ENCODE assay signal across 17 cellular contexts in genomic region chrX:27399146-27399456, GRCh38.
DNase-seq lines count a peak whose midpoint lies in the region; ATAC-seq, FAIRE-seq and TF ChIP-seq lines count a peak whose summit lies in the region.
"Had no signal": no experiment of that assay in that cellular context is flagged by ENCODE, and none has a peak within 500 bp of the region (broad histone marks: within the 10 kb centered on the region; RNA-seq: fewer than 3 reads in every experiment).

No MANE protein-coding gene starts in this region.

- ATAC-seq in HepG2 (no peak), right lobe of liver (no peak), gastrocnemius medialis (no peak), body of pancreas (no peak)
- no peak for ATAC-seq in activated T-cell treated with anti-CD3 and anti-CD28 coated beads, Interleukin-2, amount 50 U/mL, for 72 hours (replicated peaks in 1 of 2)

- H3K4me2 ChIP-seq in HepG2 (ENCODE audit: low read depth, low read length) = peak overlapping the region; percentile 32; the same call in 1 of the 2 replicates
- H3K4me2 ChIP-seq in OCI-LY7 (ENCODE audit: low read length) = no peak overlapping the region

- H3K4me3 ChIP-seq in HepG2 (replicated peaks in 1 of 3; ENCODE audit: insufficient read depth in 1 of 3, low read depth in 2 of 3, low read length in 3 of 3) (no peak overlapping the region; a peak in 1 of 6 replicates), right lobe of liver (no peak overlapping the region), OCI-LY7 (ENCODE audit: low read depth, low read length, poor library complexity, severe bottlenecking) (no peak overlapping the region), gastrocnemius medialis (no peak overlapping the region), body of pancreas (no peak overlapping the region)
- H3K4me3 ChIP-seq: GM12878, GM23248 had no signal

- H3K4me1 Mint-ChIP-seq in activated T-cell treated with anti-CD3 and anti-CD28 coated beads, Interleukin-2, amount 50 U/mL, for 72 hours (ENCODE audit: low read depth) = no peaks in the 10 kb centered on the region
- H3K4me1 Mint-ChIP-seq: CD4-positive, CD25-positive, alpha-beta regulatory T cell; H9 had no signal

- H3K27me3 Mint-ChIP-seq in activated T-cell treated with anti-CD3 and anti-CD28 coated beads, Interleukin-2, amount 50 U/mL, for 72 hours (ENCODE audit: low read depth) = no peaks in the 10 kb centered on the region
- H3K27me3 Mint-ChIP-seq: CD4-positive, CD25-positive, alpha-beta regulatory T cell had no signal

- no peak overlapping the region for H3K4me3 Mint-ChIP-seq in activated T-cell treated with anti-CD3 and anti-CD28 coated beads, Interleukin-2, amount 50 U/mL, for 72 hours
- H3K4me3 Mint-ChIP-seq: CD4-positive, CD25-positive, alpha-beta regulatory T cell; H9 had no signal

- no peak overlapping the region for H3K9ac ChIP-seq in HepG2 (ENCODE audit: insufficient read depth, low read depth, low read length)
- H3K9ac ChIP-seq: GM23248, SK-N-SH had no signal

- no peak for TF ChIP-seq CTCF in HepG2 (CRISPR knock-in tag; IDR thresholded peaks at IDR 0.05)
- no peak for TF ChIP-seq CTCF in right lobe of liver (IDR thresholded peaks at IDR 0.05)
- TF ChIP-seq CTCF in OCI-LY7 (conservative IDR thresholded peaks at IDR 0.05; ENCODE audit: low read length) = 0 out of 2 replicates have a peak, but pooled peaks have one; percentile 11
- no peak for TF ChIP-seq CTCF in gastrocnemius medialis (IDR thresholded peaks at IDR 0.05 in 4 of 5, conservative IDR thresholded peaks at IDR 0.05 in 1 of 5)
- no peak for TF ChIP-seq CTCF in body of pancreas (IDR thresholded peaks at IDR 0.05)

- H3K27ac Mint-ChIP-seq in activated T-cell treated with anti-CD3 and anti-CD28 coated beads, Interleukin-2, amount 50 U/mL, for 72 hours = no peak overlapping the region
- H3K27ac Mint-ChIP-seq: CD4-positive, CD25-positive, alpha-beta regulatory T cell; H9 had no signal

- no peaks in the 10 kb centered on the region for H3K9me2 ChIP-seq in OCI-LY7 (ENCODE audit: insufficient read depth, low read length)

- POLR2A ChIA-PET in HepG2 (lab: Yijun Ruan, JAX) = no interaction called here
- POLR2A ChIA-PET in OCI-LY7 (lab: Charles Lee) = no interaction called here

- TF ChIP-seq POLR2A in HepG2 (IDR thresholded peaks at IDR 0.05; ENCODE audit: insufficient read depth in 1 of 2, low read depth in 2 of 2, low read length in 2 of 2) (no peak), right lobe of liver (IDR thresholded peaks at IDR 0.05) (no peak), gastrocnemius medialis (IDR thresholded peaks at IDR 0.05) (no peak), body of pancreas (IDR thresholded peaks at IDR 0.05) (no peak)

- H3K79me2 ChIP-seq in HepG2 (ENCODE audit: insufficient read depth, low read length) (no peaks in the 10 kb centered on the region), OCI-LY7 (ENCODE audit: insufficient read depth, low read depth, low read length) (no peaks in the 10 kb centered on the region)

- H3K27ac ChIP-seq in HepG2 (ENCODE audit: extremely low read length, insufficient read depth, low read length) (no peak overlapping the region), right lobe of liver (no peak overlapping the region), OCI-LY7 (ENCODE audit: low read depth, low read length, poor library complexity, severe bottlenecking) (no peak overlapping the region), gastrocnemius medialis (no peak overlapping the region), body of pancreas (no peak overlapping the region)
- H3K27ac ChIP-seq: GM23248, HL-60 had no signal

- DNase-seq in HepG2 (ENCODE audit: low spot score) = no peak
- no peak for DNase-seq in right lobe of liver
- no peak for DNase-seq in OCI-LY7 (ENCODE audit: low spot score)
- DNase-seq in activated T-cell treated with anti-CD3 and anti-CD28 coated beads, Interleukin-2, amount 50 U/mL, for 72 hours = no peak
- no peak for DNase-seq in gastrocnemius medialis
- no peak for DNase-seq in GM03348 (ENCODE audit: low spot score)
- DNase-seq in body of pancreas = no peak
- DNase-seq: DMS79 treated with DMSO at 0.1 percent for 48 hours, NCI-H524 treated with DMSO at 0.1 percent for 48 hours, SIG-M5 had no signal

- in situ Hi-C loops in HepG2 (cut with HindIII; ENCODE audit: extremely low pct_ligation_motif_present, low pct_unique_long_range_greater_than_20kb) = no loop called here
- in situ Hi-C loops in gastrocnemius medialis (cut with MboI; ENCODE audit: low sequenced_read_pairs in 4 of 4) = no loop called here

- no peaks in the 10 kb centered on the region for H3K27me3 ChIP-seq in HepG2 (ENCODE audit: control insufficient read depth in 1 of 2, insufficient read depth in 2 of 2, low read length in 2 of 2)
- no peaks in the 10 kb centered on the region for H3K27me3 ChIP-seq in right lobe of liver
- H3K27me3 ChIP-seq in gastrocnemius medialis = no peaks in the 10 kb centered on the region
- H3K27me3 ChIP-seq in body of pancreas = no peaks in the 10 kb centered on the region

- no peaks in the 10 kb centered on the region for H3K9me3 Mint-ChIP-seq in activated T-cell treated with anti-CD3 and anti-CD28 coated beads, Interleukin-2, amount 50 U/mL, for 72 hours

- H3K4me1 ChIP-seq in HepG2 (ENCODE audit: insufficient read depth, low read length) = no peaks in the 10 kb centered on the region
- no peaks in the 10 kb centered on the region for H3K4me1 ChIP-seq in right lobe of liver
- H3K4me1 ChIP-seq in OCI-LY7 (ENCODE audit: insufficient read depth, low read length, poor library complexity, severe bottlenecking) = no peaks in the 10 kb centered on the region
- H3K4me1 ChIP-seq in gastrocnemius medialis = no peaks in the 10 kb centered on the region
- H3K4me1 ChIP-seq in body of pancreas = no peaks in the 10 kb centered on the region

- intact Hi-C loops in HepG2 (cut with micrococcal nuclease; ENCODE audit: unreplicated experiment) = loop anchor here (5.0 kb wide), 1 partner anchor 48 kb away; no protein-coding TSS in a partner anchor
- intact Hi-C loops in right lobe of liver (cut with DNase I) = no loop called here
- intact Hi-C loops in OCI-LY7 (cut with micrococcal nuclease; ENCODE audit: unreplicated experiment) = no loop called here
- intact Hi-C loops in gastrocnemius medialis (cut with DNase I; ENCODE audit: low total_unique reads) = no loop called here
- intact Hi-C loops in body of pancreas (cut with DNase I) = no loop called here

- H4K20me1 ChIP-seq in HepG2 (ENCODE audit: insufficient read depth, low read length) (no peaks in the 10 kb centered on the region), OCI-LY7 (ENCODE audit: insufficient read depth, low read length) (no peaks in the 10 kb centered on the region)

- TF ChIP-seq EP300 in HepG2 (IDR thresholded peaks at IDR 0.05; ENCODE audit: low read depth in 2 of 2, low read length in 2 of 2) (no peak), HepG2 (CRISPR knock-in tag; IDR thresholded peaks at IDR 0.05; ENCODE audit: borderline replicate concordance) (no peak)

- CTCF ChIA-PET in HepG2 (lab: Yijun Ruan, JAX; ENCODE audit: low intra/inter-chr PET ratio, low total read pairs) (no interaction called here), OCI-LY7 (lab: Charles Lee; ENCODE audit: unreplicated experiment) (no interaction called here)

- no peaks in the 10 kb centered on the region for H3K36me3 ChIP-seq in HepG2 (replicated peaks in 1 of 2; ENCODE audit: control insufficient read depth in 1 of 2, insufficient read depth in 2 of 2, low read length in 2 of 2)
- no peaks in the 10 kb centered on the region for H3K36me3 ChIP-seq in right lobe of liver
- H3K36me3 ChIP-seq in OCI-LY7 (ENCODE audit: insufficient read depth, low read length) = no peaks in the 10 kb centered on the region
- no peaks in the 10 kb centered on the region for H3K36me3 ChIP-seq in gastrocnemius medialis
- H3K36me3 ChIP-seq in body of pancreas (replicated peaks in 1 of 2; ENCODE audit: insufficient read depth in 1 of 2, low read depth in 2 of 2) = no peaks in the 10 kb centered on the region

- no peaks in the 10 kb centered on the region for H3K9me3 ChIP-seq in HepG2 (ENCODE audit: low read length)
- H3K9me3 ChIP-seq in right lobe of liver = no peaks in the 10 kb centered on the region
- H3K9me3 ChIP-seq in OCI-LY7 (ENCODE audit: low read length) = no peaks in the 10 kb centered on the region
- no peaks in the 10 kb centered on the region for H3K9me3 ChIP-seq in gastrocnemius medialis
- no peaks in the 10 kb centered on the region for H3K9me3 ChIP-seq in body of pancreas
- H3K9me3 ChIP-seq: SK-N-SH had no signal

- FAIRE-seq in HepG2 (lab: Jason Lieb, UNC) (no peak), colon (lab: Jason Lieb, UNC) (peak; percentile 91)

- no peaks in the 10 kb centered on the region for H3K36me3 Mint-ChIP-seq in activated T-cell treated with anti-CD3 and anti-CD28 coated beads, Interleukin-2, amount 50 U/mL, for 72 hours (ENCODE audit: insufficient read depth in 2 of 2)
- H3K36me3 Mint-ChIP-seq: CD4-positive, CD25-positive, alpha-beta regulatory T cell had no signal

- H2AFZ ChIP-seq in HepG2 (ENCODE audit: low read length) (no peak overlapping the region), OCI-LY7 (ENCODE audit: low read length) (no peak overlapping the region)
- H2AFZ ChIP-seq: GM23248 had no signal

- BruUV-seq in HepG2 (replicated peaks; lab: Mats Ljungman, UMichigan) (no TSS peak), OCI-LY7 (replicated peaks; lab: Mats Ljungman, UMichigan) (no TSS peak)

- TF ChIP-seq RAD21 in HepG2 (CRISPR knock-in tag; IDR thresholded peaks at IDR 0.05) = no peak

TF ChIP-seq in HepG2, 621 proteins besides CTCF, POLR2A, EP300 and RAD21:
- TF ChIP-seq MXD1 (CRISPR knock-in tag; IDR thresholded peaks at IDR 0.05) = no peak
- no peak for TF ChIP-seq ZNF629 (CRISPR knock-in tag; conservative IDR thresholded peaks at IDR 0.05)
- no peak for TF ChIP-seq ZNF503 (CRISPR knock-in tag; IDR thresholded peaks at IDR 0.05)
- TF ChIP-seq ZNF839 (CRISPR knock-in tag; IDR thresholded peaks at IDR 0.05; ENCODE audit: borderline replicate concordance) = no peak
- no peak for TF ChIP-seq ZNF33B (CRISPR knock-in tag; IDR thresholded peaks at IDR 0.05)
